In the genomic region with DNA sequence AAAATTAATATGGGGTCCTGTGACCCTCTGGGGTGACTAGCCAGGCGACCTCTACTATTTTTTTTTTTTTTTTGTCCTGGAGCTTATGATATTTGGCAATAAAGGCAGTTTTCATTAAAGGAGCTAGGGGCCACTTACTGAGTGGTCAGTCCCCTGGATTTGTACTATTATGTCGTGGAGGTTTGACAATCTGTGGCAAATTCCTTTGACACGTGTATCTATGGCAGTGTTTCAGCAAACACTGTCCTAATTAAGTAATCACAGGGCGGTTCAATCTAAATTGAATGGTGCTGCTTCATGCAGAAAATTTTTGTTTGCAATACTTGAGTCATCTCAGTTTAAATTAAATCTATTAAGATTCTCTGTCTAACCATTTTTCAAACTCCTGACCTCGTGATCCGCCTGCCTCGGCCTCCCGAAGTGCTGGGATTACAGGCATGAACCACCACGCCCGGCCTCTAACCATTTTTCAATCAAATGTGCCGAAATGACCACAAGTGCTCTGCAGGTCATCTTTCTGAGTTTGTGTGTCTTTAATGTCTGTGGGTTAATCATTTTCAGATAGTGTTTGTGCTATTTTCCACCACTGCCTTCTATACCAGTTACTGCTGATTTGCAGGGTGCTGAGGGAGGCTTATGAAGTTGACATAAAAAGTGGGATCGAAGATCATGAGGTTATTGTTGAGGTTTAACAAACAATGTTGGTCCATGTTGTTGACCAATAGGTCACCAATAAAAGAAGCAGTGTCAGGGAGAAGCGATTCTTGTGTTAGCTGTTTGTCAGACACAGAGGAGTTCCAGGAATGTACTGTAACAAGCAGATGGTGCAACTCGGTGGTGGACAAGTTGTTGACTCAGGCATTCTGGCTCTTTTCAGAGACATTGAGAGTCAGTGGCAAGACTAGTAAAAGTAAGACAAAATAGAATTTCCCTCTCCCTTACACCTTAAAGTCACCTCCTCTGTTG, we compare ENCODE assay signal across 13 cellular contexts. TPM values are rescaled to one million over a fixed set of nuclear protein-coding genes. Genes with fewer than 3 reads are reported as not detected.
A peak's percentile ranks its signal among the peaks of the same experiment; 100 is the strongest.
DNase-seq lines count a peak whose midpoint lies in the region; ATAC-seq and TF ChIP-seq lines count a peak whose summit lies in the region.
"Had no signal": no experiment of that assay in that cellular context is flagged by ENCODE, and none has a peak within 500 bp of the region (broad histone marks: within the 10 kb centered on the region; RNA-seq: fewer than 3 reads in every experiment).

No MANE protein-coding gene starts in this region.

- no peak for TF ChIP-seq CTCF in VCaP (conservative IDR thresholded peaks at IDR 0.05)

- intact Hi-C loops in sciatic nerve (cut with DNase I) = no loop called here

- ATAC-seq in sciatic nerve = peak; percentile 69

- peak; percentile 89 for DNase-seq in GM04503 (ENCODE audit: low read depth)
- peak; percentile 72 for DNase-seq in glomerular visceral epithelial cell (ENCODE audit: extremely low spot score)
- DNase-seq in sciatic nerve (ENCODE audit: low spot score) = no peak
- DNase-seq in NOMO-1 treated with dmso at 0.1 percent for 144 hours (lab: John Stamatoyannopoulos, UW; ENCODE audit: unreplicated experiment) = no peak
- DNase-seq in NCI-H2196 treated with DMSO at 0.1 percent for 48 hours (lab: John Stamatoyannopoulos, UW; ENCODE audit: unreplicated experiment) = no peak
- DNase-seq in C1 segment of cervical spinal cord (lab: John Stamatoyannopoulos, UW) = no peak
- DNase-seq: activated CD4-positive, alpha-beta T cell treated with anti-CD3 and anti-CD28 coated beads for 1 hour; activated effector memory CD4-positive, alpha-beta T cell treated with Interleukin-2 at 50 U/mL for 16 hours; NCI-H345; stimulated activated CD4-positive, alpha-beta T cell treated with anti-CD3 and anti-CD28 coated beads, Interleukin-4, amount 100 ng/mL, for 1 hour; substantia nigra had no signal

- peak overlapping the region; percentile 56 for H3K27ac ChIP-seq in VCaP
- H3K27ac ChIP-seq: SJSA1 had no signal

RNA-seq across cellular contexts. Expression of a gene that starts 18.6 kb away (rescaled TPM):
- total RNA-seq in sciatic nerve = not detected
- total RNA-seq: SJSA1 had no signal

Comparison
In these comparisons a context has a peak if more than half of its experiments do, and no peak if none do; other contexts are left out.
1. DNase-seq: peak in GM04503 (single experiment) and glomerular visceral epithelial cell (single experiment); none in sciatic nerve (single experiment), NOMO-1 treated with dmso at 0.1 percent for 144 hours (single experiment), NCI-H2196 treated with DMSO at 0.1 percent for 48 hours (single experiment) and C1 segment of cervical spinal cord (0 of 14).